ENCODE assay signal across 19 cellular contexts in the genomic region with DNA sequence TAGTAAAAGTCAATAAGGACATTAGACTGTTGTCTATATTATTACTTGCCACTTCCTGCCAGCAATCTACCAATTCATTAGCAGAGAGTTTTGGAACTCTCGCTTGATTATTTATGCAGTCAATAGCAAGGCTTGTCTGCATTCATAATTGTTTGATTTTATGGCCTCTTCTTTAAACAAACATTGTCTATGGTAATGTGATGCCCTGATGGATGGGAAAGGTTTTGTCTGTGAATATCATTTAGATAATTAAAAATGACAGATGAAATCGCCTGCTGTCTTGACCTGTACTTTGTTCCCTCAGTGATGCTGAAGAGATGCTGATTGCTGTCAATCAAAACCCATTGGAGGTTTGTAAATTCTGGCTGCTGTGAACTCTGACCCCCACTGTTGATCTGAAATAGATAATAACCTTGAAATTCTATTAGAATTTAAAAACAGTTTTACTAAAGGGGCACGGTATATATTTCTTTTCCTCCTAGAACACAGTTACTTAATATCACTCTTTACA.
A peak's percentile ranks its signal among the peaks of the same experiment; 100 is the strongest.
DNase-seq lines count a peak whose midpoint lies in the region; ATAC-seq and TF ChIP-seq lines count a peak whose summit lies in the region.
"Had no signal": no experiment of that assay in that cellular context is flagged by ENCODE, and none has a peak within 500 bp of the region (broad histone marks: within the 10 kb centered on the region; RNA-seq: fewer than 3 reads in every experiment).

No MANE protein-coding gene starts in this region.

- H3K4me1 ChIP-seq in HEK293 (ENCODE audit: control insufficient read depth, insufficient read depth, low read length) (peaks cover 22% of the 10 kb centered on the region), colonic mucosa (no peaks in the 10 kb centered on the region)
- no peaks in the 10 kb centered on the region for H3K4me1 ChIP-seq in effector memory CD4-positive, alpha-beta T cell (ENCODE audit: control insufficient read depth, insufficient read depth, low read length, poor library complexity, severe bottlenecking)
- H3K4me1 ChIP-seq: HAP-1 had no signal

- H3K9ac ChIP-seq in colonic mucosa (ENCODE audit: low read depth in 2 of 2, low read length in 2 of 2) = no peak overlapping the region
- H3K9ac ChIP-seq: GM23248 had no signal

- H3K27ac Mint-ChIP-seq in nephron progenitor cell = peak overlapping the region; percentile 64
- H3K27ac Mint-ChIP-seq: CD8-positive, alpha-beta memory T cell had no signal

- no peaks in the 10 kb centered on the region for H3K27me3 ChIP-seq in colonic mucosa
- H3K27me3 ChIP-seq in effector memory CD4-positive, alpha-beta T cell (replicated peaks; ENCODE audit: control insufficient read depth, insufficient read depth, low read length, poor library complexity, severe bottlenecking) = no peaks in the 10 kb centered on the region

- CTCF ChIA-PET in HEK293 (lab: Yijun Ruan, JAX) = no interaction called here

- peaks cover 4% of the 10 kb centered on the region for H3K27me3 Mint-ChIP-seq in nephron progenitor cell (ENCODE audit: low read depth, poor library complexity)
- H3K27me3 Mint-ChIP-seq: CD8-positive, alpha-beta memory T cell; IgD-negative memory B cell had no signal

- ATAC-seq in HG03159 (IDR thresholded peaks at IDR 0.05; ENCODE audit: unreplicated experiment) = no peak
- ATAC-seq: Right ventricle myocardium inferior had no signal

- no peak overlapping the region for H3K4me3 ChIP-seq in HEK293 (ENCODE audit: low read depth, low read length)
- H3K4me3 ChIP-seq in colonic mucosa = no peak overlapping the region
- no peak overlapping the region for H3K4me3 ChIP-seq in effector memory CD4-positive, alpha-beta T cell (ENCODE audit: insufficient read depth, low read depth, low read length, poor library complexity, severe bottlenecking)
- H3K4me3 ChIP-seq: GM23248, HAP-1 had no signal

- no peaks in the 10 kb centered on the region for H3K9me3 ChIP-seq in HEK293 (ENCODE audit: control insufficient read depth, insufficient read depth, low read depth, low read length)
- no peaks in the 10 kb centered on the region for H3K9me3 ChIP-seq in colonic mucosa
- H3K9me3 ChIP-seq in effector memory CD4-positive, alpha-beta T cell (ENCODE audit: control insufficient read depth, low read length) = no peaks in the 10 kb centered on the region
- H3K9me3 ChIP-seq: HAP-1 had no signal

- POLR2A ChIA-PET in HEK293 (lab: Yijun Ruan, JAX) = no interaction called here

- H3K9me3 Mint-ChIP-seq in nephron progenitor cell = no peaks in the 10 kb centered on the region

- H3K36me3 Mint-ChIP-seq in nephron progenitor cell (ENCODE audit: low read depth) = no peaks in the 10 kb centered on the region
- H3K36me3 Mint-ChIP-seq: CD8-positive, alpha-beta memory T cell; IgD-negative memory B cell had no signal

- H3K27ac ChIP-seq in HEK293 (ENCODE audit: extremely low read depth, low read depth, low read length) (no peak overlapping the region), colonic mucosa (no peak overlapping the region)
- no peak overlapping the region for H3K27ac ChIP-seq in effector memory CD4-positive, alpha-beta T cell (ENCODE audit: insufficient read depth, low read length, poor library complexity, severe bottlenecking)
- H3K27ac ChIP-seq: GM23248 had no signal

- H3K4me1 Mint-ChIP-seq in nephron progenitor cell = peaks cover 46% of the 10 kb centered on the region
- H3K4me1 Mint-ChIP-seq: CD8-positive, alpha-beta memory T cell; IgD-negative memory B cell had no signal

- DNase-seq in NCI-H1417 (lab: John Stamatoyannopoulos, UW) (peak; percentile 41 to 89 (median 51)), NCI-H69 (lab: John Stamatoyannopoulos, UW) (peak; percentile 91), nephron progenitor cell (no peak), colonic mucosa (no peak)
- no peak for DNase-seq in effector memory CD4-positive, alpha-beta T cell
- DNase-seq: ACHN; C1 segment of cervical spinal cord; CD8-positive, alpha-beta memory T cell; DND-41; GM23248; Karpas-422; NCI-H1694 treated with DMSO at 0.1 percent for 48 hours; SW 1271; T-helper 2 cell had no signal

- no peaks in the 10 kb centered on the region for H3K36me3 ChIP-seq in HEK293 (ENCODE audit: control insufficient read depth in 2 of 2, insufficient read depth in 1 of 2, low read length in 2 of 2)
- no peaks in the 10 kb centered on the region for H3K36me3 ChIP-seq in colonic mucosa
- no peaks in the 10 kb centered on the region for H3K36me3 ChIP-seq in effector memory CD4-positive, alpha-beta T cell (ENCODE audit: control insufficient read depth, insufficient read depth, low read length)
- H3K36me3 ChIP-seq: HAP-1 had no signal

- TF ChIP-seq CTCF in HEK293 (tag by site-specific recombination; IDR thresholded peaks at IDR 0.05) (no peak), nephron progenitor cell (IDR thresholded peaks at IDR 0.05) (no peak), colonic mucosa (IDR thresholded peaks at IDR 0.05) (no peak)

- intact Hi-C loops in colonic mucosa (cut with DNase I) = no loop called here

- H3K4me3 Mint-ChIP-seq in nephron progenitor cell = no peak overlapping the region
- H3K4me3 Mint-ChIP-seq: CD8-positive, alpha-beta memory T cell; IgD-negative memory B cell had no signal

TF ChIP-seq in HEK293, 187 proteins besides CTCF, POLR2A, EP300 and RAD21 (continues in another document):
- TF ChIP-seq, protein P1, sequence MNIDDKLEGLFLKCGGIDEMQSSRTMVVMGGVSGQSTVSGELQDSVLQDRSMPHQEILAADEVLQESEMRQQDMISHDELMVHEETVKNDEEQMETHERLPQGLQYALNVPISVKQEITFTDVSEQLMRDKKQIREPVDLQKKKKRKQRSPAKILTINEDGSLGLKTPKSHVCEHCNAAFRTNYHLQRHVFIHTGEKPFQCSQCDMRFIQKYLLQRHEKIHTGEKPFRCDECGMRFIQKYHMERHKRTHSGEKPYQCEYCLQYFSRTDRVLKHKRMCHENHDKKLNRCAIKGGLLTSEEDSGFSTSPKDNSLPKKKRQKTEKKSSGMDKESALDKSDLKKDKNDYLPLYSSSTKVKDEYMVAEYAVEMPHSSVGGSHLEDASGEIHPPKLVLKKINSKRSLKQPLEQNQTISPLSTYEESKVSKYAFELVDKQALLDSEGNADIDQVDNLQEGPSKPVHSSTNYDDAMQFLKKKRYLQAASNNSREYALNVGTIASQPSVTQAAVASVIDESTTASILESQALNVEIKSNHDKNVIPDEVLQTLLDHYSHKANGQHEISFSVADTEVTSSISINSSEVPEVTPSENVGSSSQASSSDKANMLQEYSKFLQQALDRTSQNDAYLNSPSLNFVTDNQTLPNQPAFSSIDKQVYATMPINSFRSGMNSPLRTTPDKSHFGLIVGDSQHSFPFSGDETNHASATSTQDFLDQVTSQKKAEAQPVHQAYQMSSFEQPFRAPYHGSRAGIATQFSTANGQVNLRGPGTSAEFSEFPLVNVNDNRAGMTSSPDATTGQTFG (tag by site-specific recombination; IDR thresholded peaks at IDR 0.05; ENCODE audit: borderline replicate concordance) = no peak
- TF ChIP-seq ZSCAN16 (tag by site-specific recombination; IDR thresholded peaks at IDR 0.05) (no peak), ZNF146 (tag by site-specific recombination; IDR thresholded peaks at IDR 0.05) (no peak), GLIS1 (tag by site-specific recombination; IDR thresholded peaks at IDR 0.05) (peak; percentile 5; the same call in 1 of the 2 replicates), ZNF777 (tag by site-specific recombination; IDR thresholded peaks at IDR 0.05; ENCODE audit: borderline replicate concordance) (no peak), HOXD13 (CRISPR knock-in tag; IDR thresholded peaks at IDR 0.05; ENCODE audit: borderline replicate concordance) (no peak), KLF1 (tag by site-specific recombination; IDR thresholded peaks at IDR 0.05) (no peak), ZNF169 (tag by site-specific recombination; IDR thresholded peaks at IDR 0.05) (no peak), HOXC10 (CRISPR knock-in tag; IDR thresholded peaks at IDR 0.05) (no peak), ZNF664 (tag by site-specific recombination; IDR thresholded peaks at IDR 0.05) (no peak), KLF7 (tag by site-specific recombination; IDR thresholded peaks at IDR 0.05; ENCODE audit: borderline replicate concordance) (no peak), FEZF1 (tag by site-specific recombination; IDR thresholded peaks at IDR 0.05) (peak; percentile 74), ZNF366 (tag by site-specific recombination; conservative IDR thresholded peaks at IDR 0.05) (peak; percentile 51; the same call in 1 of the 2 replicates), ZNF629 (tag by site-specific recombination; IDR thresholded peaks at IDR 0.05) (no peak), KLF8 (tag by site-specific recombination; IDR thresholded peaks at IDR 0.05) (0 out of 2 replicates have a peak, but pooled peaks have one; percentile 38), ZNF571 (tag by site-specific recombination; IDR thresholded peaks at IDR 0.05) (no peak), WT1 (tag by site-specific recombination; IDR thresholded peaks at IDR 0.05) (peak; percentile 37; the same call in 1 of the 2 replicates)
- TF ChIP-seq, protein P2, sequence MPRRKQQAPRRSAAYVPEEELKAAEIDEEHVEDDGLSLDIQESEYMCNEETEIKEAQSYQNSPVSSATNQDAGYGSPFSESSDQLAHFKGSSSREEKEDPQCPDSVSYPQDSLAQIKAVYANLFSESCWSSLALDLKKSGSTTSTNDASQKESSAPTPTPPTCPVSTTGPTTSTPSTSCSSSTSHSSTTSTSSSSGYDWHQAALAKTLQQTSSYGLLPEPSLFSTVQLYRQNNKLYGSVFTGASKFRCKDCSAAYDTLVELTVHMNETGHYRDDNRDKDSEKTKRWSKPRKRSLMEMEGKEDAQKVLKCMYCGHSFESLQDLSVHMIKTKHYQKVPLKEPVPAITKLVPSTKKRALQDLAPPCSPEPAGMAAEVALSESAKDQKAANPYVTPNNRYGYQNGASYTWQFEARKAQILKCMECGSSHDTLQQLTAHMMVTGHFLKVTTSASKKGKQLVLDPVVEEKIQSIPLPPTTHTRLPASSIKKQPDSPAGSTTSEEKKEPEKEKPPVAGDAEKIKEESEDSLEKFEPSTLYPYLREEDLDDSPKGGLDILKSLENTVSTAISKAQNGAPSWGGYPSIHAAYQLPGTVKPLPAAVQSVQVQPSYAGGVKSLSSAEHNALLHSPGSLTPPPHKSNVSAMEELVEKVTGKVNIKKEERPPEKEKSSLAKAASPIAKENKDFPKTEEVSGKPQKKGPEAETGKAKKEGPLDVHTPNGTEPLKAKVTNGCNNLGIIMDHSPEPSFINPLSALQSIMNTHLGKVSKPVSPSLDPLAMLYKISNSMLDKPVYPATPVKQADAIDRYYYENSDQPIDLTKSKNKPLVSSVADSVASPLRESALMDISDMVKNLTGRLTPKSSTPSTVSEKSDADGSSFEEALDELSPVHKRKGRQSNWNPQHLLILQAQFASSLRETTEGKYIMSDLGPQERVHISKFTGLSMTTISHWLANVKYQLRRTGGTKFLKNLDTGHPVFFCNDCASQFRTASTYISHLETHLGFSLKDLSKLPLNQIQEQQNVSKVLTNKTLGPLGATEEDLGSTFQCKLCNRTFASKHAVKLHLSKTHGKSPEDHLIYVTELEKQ (tag by site-specific recombination; IDR thresholded peaks at IDR 0.05; ENCODE audit: borderline replicate concordance) = peak; percentile 2; the same call in 1 of the 2 replicates

Comparison
In these comparisons a context has a peak if more than half of its experiments do, and no peak if none do; other contexts are left out.
1. DNase-seq: peak in NCI-H1417 (3 of 3) and NCI-H69 (single experiment); none in nephron progenitor cell (single experiment), colonic mucosa (single experiment) and effector memory CD4-positive, alpha-beta T cell (0 of 3).